Comparison of ENCODE assay signal across 18 cellular contexts in the genomic region with DNA sequence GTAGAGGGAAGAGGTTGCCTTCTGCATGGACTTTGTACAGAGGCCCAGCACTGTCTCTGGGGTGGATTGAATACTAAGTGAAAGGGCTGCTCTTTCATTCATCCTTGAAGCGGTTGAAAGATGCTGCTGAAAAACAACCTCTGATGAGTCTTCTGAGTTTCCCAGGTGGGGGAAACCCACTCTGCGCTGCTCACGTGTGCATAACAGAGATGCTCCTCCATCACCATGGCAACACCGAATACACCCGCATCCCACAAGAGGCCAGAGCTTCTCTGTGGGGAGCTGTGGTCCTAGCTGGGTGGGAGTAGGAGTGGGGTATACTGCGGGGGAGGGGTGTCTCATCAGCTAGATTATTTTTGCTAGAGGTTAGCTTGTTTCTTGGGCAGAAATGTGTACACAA. TPM values are rescaled to one million over a fixed set of nuclear protein-coding genes. Genes with fewer than 3 reads are reported as not detected.
DNase-seq lines count a peak whose midpoint lies in the region; TF ChIP-seq lines count a peak whose summit lies in the region.
"Had no signal": no experiment of that assay in that cellular context is flagged by ENCODE, and none has a peak within 500 bp of the region (broad histone marks: within the 10 kb centered on the region; RNA-seq: fewer than 3 reads in every experiment).

No MANE protein-coding gene starts in this region.

- H3K27me3 Mint-ChIP-seq in type B pancreatic cell, result peaks cover 42% of the 10 kb centered on the region

- peak overlapping the region; percentile 31 for H3K4me3 ChIP-seq in neural cell (ENCODE audit: low read length)
- H3K4me3 ChIP-seq: A549, GM23338 had no signal

- H4K20me1 ChIP-seq in neural cell (ENCODE audit: insufficient read depth), result no peaks in the 10 kb centered on the region

- no peaks in the 10 kb centered on the region for H3K4me1 Mint-ChIP-seq in type B pancreatic cell (ENCODE audit: unreplicated experiment)

- no peaks in the 10 kb centered on the region for H3K27me3 ChIP-seq in neural cell (ENCODE audit: insufficient read depth, low read depth, low read length)

- TF ChIP-seq CTCF in neural cell (IDR thresholded peaks at IDR 0.05; ENCODE audit: poor library complexity, severe bottlenecking), result no peak
- no peak for TF ChIP-seq CTCF in type B pancreatic cell (conservative IDR thresholded peaks at IDR 0.05)

- H3F3A ChIP-seq in neural cell (ENCODE audit: insufficient read depth, low read length, poor library complexity, severe bottlenecking), result no peaks in the 10 kb centered on the region

- DNase-seq in DMS 273 (lab: John Stamatoyannopoulos, UW; ENCODE audit: unreplicated experiment), result peak; percentile 9
- no peak for DNase-seq in DMS 273 treated with DMSO at 0.1 percent for 48 hours (lab: John Stamatoyannopoulos, UW)
- DNase-seq in NCI-H748 (lab: John Stamatoyannopoulos, UW; ENCODE audit: unreplicated experiment), result peak; percentile 35
- DNase-seq in NCI-H748 treated with DMSO at 0.1 percent for 48 hours (lab: John Stamatoyannopoulos, UW), result no peak
- no peak for DNase-seq in SIG-M5 treated with dmso at 0.1 percent for 504 hours (lab: John Stamatoyannopoulos, UW; ENCODE audit: unreplicated experiment)
- no peak for DNase-seq in type B pancreatic cell (ENCODE audit: extremely low spot score, unreplicated experiment)
- DNase-seq: AML-193; Caco-2; CD4-positive, alpha-beta T cell; DMS79 treated with DMSO at 0.1 percent for 48 hours; GF-D8; HFFc6; IMR-90 had no signal

- peak overlapping the region; percentile 25 for H3K4me2 ChIP-seq in neural cell (ENCODE audit: low read length)
- H3K4me2 ChIP-seq: A549, GM23338 had no signal

- peak; percentile 11 for TF ChIP-seq RAD21 in neural cell (conservative IDR thresholded peaks at IDR 0.05)

- no peaks in the 10 kb centered on the region for H3K9me3 ChIP-seq in neural cell (ENCODE audit: low read length)
- H3K9me3 ChIP-seq: Caco-2 had no signal

- H3K36me3 Mint-ChIP-seq in type B pancreatic cell, result no peaks in the 10 kb centered on the region

- H2AFZ ChIP-seq in neural cell (ENCODE audit: low read depth, low read length), result no peak overlapping the region

- peak overlapping the region; percentile 22 for H3K27ac ChIP-seq in neural cell (ENCODE audit: low read length)
- H3K27ac ChIP-seq: 22Rv1, A549, C4-2B had no signal

- no peaks in the 10 kb centered on the region for H3K9me2 ChIP-seq in neural cell (ENCODE audit: insufficient read depth, low read length)

- H3K9ac ChIP-seq in neural cell (ENCODE audit: low read length), result no peak overlapping the region

- H3K4me3 Mint-ChIP-seq in type B pancreatic cell, result no peak overlapping the region
- H3K4me3 Mint-ChIP-seq: CD4-positive, alpha-beta T cell; GM23338; HFFc6 had no signal

- no peaks in the 10 kb centered on the region for H3K9me3 Mint-ChIP-seq in type B pancreatic cell
- H3K9me3 Mint-ChIP-seq: CD4-positive, alpha-beta T cell; GM23338; HFFc6 had no signal

- no peaks in the 10 kb centered on the region for H3K36me3 ChIP-seq in neural cell (ENCODE audit: insufficient read depth, low read length)

- H3K79me2 ChIP-seq in neural cell (replicated peaks; ENCODE audit: insufficient read depth, low read length), result no peaks in the 10 kb centered on the region

- no peak overlapping the region for H3K27ac Mint-ChIP-seq in type B pancreatic cell
- H3K27ac Mint-ChIP-seq: CD4-positive, alpha-beta T cell; GM23338; HFFc6 had no signal

- TF ChIP-seq EP300 in neural cell (conservative IDR thresholded peaks at IDR 0.05; ENCODE audit: poor library complexity, severe bottlenecking), result no peak

TF ChIP-seq in neural cell, 6 proteins besides CTCF, POLR2A, EP300 and RAD21:
- TF ChIP-seq MXI1 (conservative IDR thresholded peaks at IDR 0.05; ENCODE audit: poor library complexity, severe bottlenecking) (peak; percentile 31), POLR2AphosphoS5 (IDR thresholded peaks at IDR 0.05) (peak; percentile 31)
- TF ChIP-seq, protein P1, sequence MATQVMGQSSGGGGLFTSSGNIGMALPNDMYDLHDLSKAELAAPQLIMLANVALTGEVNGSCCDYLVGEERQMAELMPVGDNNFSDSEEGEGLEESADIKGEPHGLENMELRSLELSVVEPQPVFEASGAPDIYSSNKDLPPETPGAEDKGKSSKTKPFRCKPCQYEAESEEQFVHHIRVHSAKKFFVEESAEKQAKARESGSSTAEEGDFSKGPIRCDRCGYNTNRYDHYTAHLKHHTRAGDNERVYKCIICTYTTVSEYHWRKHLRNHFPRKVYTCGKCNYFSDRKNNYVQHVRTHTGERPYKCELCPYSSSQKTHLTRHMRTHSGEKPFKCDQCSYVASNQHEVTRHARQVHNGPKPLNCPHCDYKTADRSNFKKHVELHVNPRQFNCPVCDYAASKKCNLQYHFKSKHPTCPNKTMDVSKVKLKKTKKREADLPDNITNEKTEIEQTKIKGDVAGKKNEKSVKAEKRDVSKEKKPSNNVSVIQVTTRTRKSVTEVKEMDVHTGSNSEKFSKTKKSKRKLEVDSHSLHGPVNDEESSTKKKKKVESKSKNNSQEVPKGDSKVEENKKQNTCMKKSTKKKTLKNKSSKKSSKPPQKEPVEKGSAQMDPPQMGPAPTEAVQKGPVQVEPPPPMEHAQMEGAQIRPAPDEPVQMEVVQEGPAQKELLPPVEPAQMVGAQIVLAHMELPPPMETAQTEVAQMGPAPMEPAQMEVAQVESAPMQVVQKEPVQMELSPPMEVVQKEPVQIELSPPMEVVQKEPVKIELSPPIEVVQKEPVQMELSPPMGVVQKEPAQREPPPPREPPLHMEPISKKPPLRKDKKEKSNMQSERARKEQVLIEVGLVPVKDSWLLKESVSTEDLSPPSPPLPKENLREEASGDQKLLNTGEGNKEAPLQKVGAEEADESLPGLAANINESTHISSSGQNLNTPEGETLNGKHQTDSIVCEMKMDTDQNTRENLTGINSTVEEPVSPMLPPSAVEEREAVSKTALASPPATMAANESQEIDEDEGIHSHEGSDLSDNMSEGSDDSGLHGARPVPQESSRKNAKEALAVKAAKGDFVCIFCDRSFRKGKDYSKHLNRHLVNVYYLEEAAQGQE (IDR thresholded peaks at IDR 0.05; ENCODE audit: borderline replicate concordance), result no peak

RNA-seq across cellular contexts. Expression of gene SYN2, which starts 6.1 kb away (rescaled TPM):
- 7.0 and 7.2 TPM in 2 replicates for polyA plus RNA-seq in neural cell
- polyA minus RNA-seq in neural cell, result 11.8 and 11.9 TPM in 2 replicates
- total RNA-seq in type B pancreatic cell (ENCODE audit: low replicate concordance), result 0.62 and 1.2 TPM in 2 replicates
- total RNA-seq: Caco-2; CD4-positive, alpha-beta T cell had no signal

Comparison
In these comparisons a context has a peak if more than half of its experiments do, and no peak if none do; other contexts are left out.
1. DNase-seq: peak in DMS 273 (single experiment) and NCI-H748 (single experiment); none in DMS 273 treated with DMSO at 0.1 percent for 48 hours (single experiment), NCI-H748 treated with DMSO at 0.1 percent for 48 hours (single experiment), SIG-M5 treated with dmso at 0.1 percent for 504 hours (single experiment) and type B pancreatic cell (single experiment).